In the genomic region with DNA sequence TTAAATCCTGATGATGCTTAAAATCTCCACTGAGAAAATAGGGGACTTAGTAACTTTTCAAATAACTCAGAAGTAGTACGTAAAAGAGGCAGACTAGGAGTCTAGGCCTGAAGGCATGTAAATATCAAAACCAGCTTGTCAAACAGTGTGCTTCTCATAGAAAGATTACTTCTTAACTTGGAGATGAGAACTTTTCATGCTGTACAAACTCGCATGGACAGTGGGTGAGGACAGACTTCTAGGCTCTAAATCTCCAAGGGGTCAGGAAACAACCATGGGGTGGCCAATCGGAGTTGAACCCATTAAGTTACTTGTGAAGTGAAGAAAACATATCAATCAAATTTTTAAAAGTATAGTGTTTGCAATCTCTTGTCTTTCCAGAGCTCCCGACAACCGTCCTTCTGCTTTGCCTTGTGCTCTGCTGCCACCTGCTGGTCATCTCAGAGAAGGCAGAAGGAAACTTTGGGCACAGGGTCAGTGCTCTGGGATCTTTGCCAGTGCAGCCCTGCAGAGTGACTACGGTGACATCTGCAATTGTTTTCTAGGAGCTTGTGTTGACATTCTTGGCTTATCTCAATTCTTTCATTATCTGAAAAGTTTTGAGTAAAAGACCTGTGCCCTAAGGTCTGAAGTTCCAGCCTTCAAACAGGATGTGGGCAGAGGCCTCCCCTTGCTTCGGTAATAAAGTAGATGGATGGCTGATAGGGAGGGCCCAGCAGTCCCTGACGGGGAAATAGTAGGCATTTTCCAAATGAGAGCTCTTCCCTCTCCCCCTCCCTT, we compare ENCODE assay signal across 1 cellular context.
TF ChIP-seq lines count a peak whose summit lies in the region.

No MANE protein-coding gene starts in this region.

TF ChIP-seq in HCT116, 20 proteins besides CTCF, POLR2A, EP300 and RAD21 (continued from another document):
- TF ChIP-seq ZFX (IDR thresholded peaks at IDR 0.05), result no peak
- TF ChIP-seq ZNF274 (IDR thresholded peaks at IDR 0.05; ENCODE audit: low read depth, low read length), result no peak
- no peak for TF ChIP-seq SIN3A (IDR thresholded peaks at IDR 0.05; ENCODE audit: low read depth)
- TF ChIP-seq TCF7L2 (IDR thresholded peaks at IDR 0.05; ENCODE audit: borderline replicate concordance, extremely low read depth, insufficient read depth, insufficient read length), result no peak
- TF ChIP-seq, protein P1, sequence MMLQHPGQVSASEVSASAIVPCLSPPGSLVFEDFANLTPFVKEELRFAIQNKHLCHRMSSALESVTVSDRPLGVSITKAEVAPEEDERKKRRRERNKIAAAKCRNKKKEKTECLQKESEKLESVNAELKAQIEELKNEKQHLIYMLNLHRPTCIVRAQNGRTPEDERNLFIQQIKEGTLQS (IDR thresholded peaks at IDR 0.05), result no peak
- no peak for TF ChIP-seq ELF1 (IDR thresholded peaks at IDR 0.05; ENCODE audit: borderline replicate concordance, low read depth)
- no peak for TF ChIP-seq POLR2AphosphoS5 (IDR thresholded peaks at IDR 0.05; ENCODE audit: low read depth, low read length)
- no peak for TF ChIP-seq FOSL1 (IDR thresholded peaks at IDR 0.05; ENCODE audit: low read depth)
- no peak for TF ChIP-seq EZH2 (IDR thresholded peaks at IDR 0.05)
- TF ChIP-seq SRF (IDR thresholded peaks at IDR 0.05; ENCODE audit: low read depth), result no peak
- TF ChIP-seq, protein P2, sequence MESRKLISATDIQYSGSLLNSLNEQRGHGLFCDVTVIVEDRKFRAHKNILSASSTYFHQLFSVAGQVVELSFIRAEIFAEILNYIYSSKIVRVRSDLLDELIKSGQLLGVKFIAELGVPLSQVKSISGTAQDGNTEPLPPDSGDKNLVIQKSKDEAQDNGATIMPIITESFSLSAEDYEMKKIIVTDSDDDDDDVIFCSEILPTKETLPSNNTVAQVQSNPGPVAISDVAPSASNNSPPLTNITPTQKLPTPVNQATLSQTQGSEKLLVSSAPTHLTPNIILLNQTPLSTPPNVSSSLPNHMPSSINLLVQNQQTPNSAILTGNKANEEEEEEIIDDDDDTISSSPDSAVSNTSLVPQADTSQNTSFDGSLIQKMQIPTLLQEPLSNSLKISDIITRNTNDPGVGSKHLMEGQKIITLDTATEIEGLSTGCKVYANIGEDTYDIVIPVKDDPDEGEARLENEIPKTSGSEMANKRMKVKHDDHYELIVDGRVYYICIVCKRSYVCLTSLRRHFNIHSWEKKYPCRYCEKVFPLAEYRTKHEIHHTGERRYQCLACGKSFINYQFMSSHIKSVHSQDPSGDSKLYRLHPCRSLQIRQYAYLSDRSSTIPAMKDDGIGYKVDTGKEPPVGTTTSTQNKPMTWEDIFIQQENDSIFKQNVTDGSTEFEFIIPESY (IDR thresholded peaks at IDR 0.05; ENCODE audit: extremely low read depth, insufficient replicate concordance, low read length), result no peak
- no peak for TF ChIP-seq SP1 (IDR thresholded peaks at IDR 0.05; ENCODE audit: low read depth)
- no peak for TF ChIP-seq CEBPB (IDR thresholded peaks at IDR 0.05; ENCODE audit: low read depth)
- no peak for TF ChIP-seq YY1 (IDR thresholded peaks at IDR 0.05; ENCODE audit: extremely low read depth, insufficient replicate concordance, low read depth, low read length)
- TF ChIP-seq EGR1 (IDR thresholded peaks at IDR 0.05; ENCODE audit: low read depth), result no peak
- TF ChIP-seq EZH2phosphoT487 (IDR thresholded peaks at IDR 0.05; ENCODE audit: borderline replicate concordance), result no peak
- TF ChIP-seq, protein P3, sequence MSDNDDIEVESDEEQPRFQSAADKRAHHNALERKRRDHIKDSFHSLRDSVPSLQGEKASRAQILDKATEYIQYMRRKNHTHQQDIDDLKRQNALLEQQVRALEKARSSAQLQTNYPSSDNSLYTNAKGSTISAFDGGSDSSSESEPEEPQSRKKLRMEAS (IDR thresholded peaks at IDR 0.05), result no peak
